Comparison of ENCODE assay signal across 10 cellular contexts in the genomic region with DNA sequence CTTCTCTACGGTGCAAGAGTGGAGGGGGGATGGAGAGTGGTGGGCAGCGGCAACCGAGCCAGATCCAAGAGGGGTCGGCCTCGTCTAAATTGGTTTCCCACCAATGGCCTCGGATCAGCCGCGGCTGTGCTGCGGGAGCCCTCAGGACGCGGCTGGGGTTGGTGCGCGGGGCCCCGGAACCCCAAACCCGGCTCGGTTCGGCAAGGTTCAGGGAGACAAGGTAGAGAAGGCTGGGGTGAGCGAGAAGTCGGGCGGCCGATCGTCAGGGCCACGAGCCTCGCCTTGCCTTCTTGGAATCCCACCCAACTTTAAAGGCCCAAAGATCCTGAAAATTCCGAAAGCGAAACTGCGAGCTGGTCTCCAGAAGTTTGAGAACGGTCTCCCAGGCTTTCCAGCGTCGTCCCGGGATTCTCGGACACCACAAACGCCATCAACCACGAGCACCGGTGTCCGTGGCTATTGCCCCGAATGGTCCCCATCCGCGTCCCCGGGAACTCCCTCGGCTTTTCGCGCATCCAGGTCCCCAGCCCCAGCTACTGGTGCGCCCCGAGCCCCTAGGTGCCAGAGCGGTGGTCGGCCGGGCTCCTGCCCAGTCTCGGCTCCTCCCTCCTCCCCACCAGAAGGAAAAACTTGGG. TPM values are rescaled to one million over a fixed set of nuclear protein-coding genes. Genes with fewer than 3 reads are reported as not detected.
DNase-seq lines count a peak whose midpoint lies in the region; ATAC-seq, FAIRE-seq and TF ChIP-seq lines count a peak whose summit lies in the region.
"Had no signal": no experiment of that assay in that cellular context is flagged by ENCODE, and none has a peak within 500 bp of the region (broad histone marks: within the 10 kb centered on the region; RNA-seq: fewer than 3 reads in every experiment).

No MANE protein-coding gene starts in this region.

- WGBS in liver, result 17% methylated on average over 49 of the region's 49 CpGs
- 80% methylated on average over 39 of the region's 49 CpGs for WGBS in HepG2 (ENCODE audit: low lambda C conversion rate)
- WGBS in ectodermal cell, 2 experiments, result 2% methylated on average over 49 of the region's 49 CpGs

- peaks cover 0 to 8% (median 0%) of the 10 kb centered on the region in 3 donors for H3K36me3 Mint-ChIP-seq in naive thymus-derived CD8-positive, alpha-beta T cell

- CTCF ChIA-PET in HepG2 (lab: Yijun Ruan, JAX; ENCODE audit: low intra/inter-chr PET ratio, low total read pairs), result no interaction called here

- no peak overlapping the region for H3K9ac ChIP-seq in liver (ENCODE audit: low read depth in 1 of 2, low read length in 2 of 2)
- no peak overlapping the region for H3K9ac ChIP-seq in HepG2 (ENCODE audit: insufficient read depth, low read depth, low read length)

- BruUV-seq in HepG2 (replicated peaks; lab: Mats Ljungman, UMichigan), result no TSS peak

- H3K9me3 ChIP-seq in liver (ENCODE audit: control insufficient read depth in 4 of 4, low read length in 3 of 4) (no peaks in the 10 kb centered on the region), HepG2 (ENCODE audit: low read length) (no peaks in the 10 kb centered on the region), ectodermal cell (ENCODE audit: control insufficient read depth, low read length) (no peaks in the 10 kb centered on the region)

- TF ChIP-seq CTCF in liver (IDR thresholded peaks at IDR 0.05; ENCODE audit: low read depth, low read length, missing input control) (no peak), HepG2 (CRISPR knock-in tag; IDR thresholded peaks at IDR 0.05) (no peak)

- peak overlapping the region; percentile 85 to 99 (median 94) for H3K4me3 Mint-ChIP-seq in naive thymus-derived CD8-positive, alpha-beta T cell

- TF ChIP-seq POLR2A in HepG2 (IDR thresholded peaks at IDR 0.05; ENCODE audit: insufficient read depth in 1 of 2, low read depth in 2 of 2, low read length in 2 of 2), result no peak

- POLR2A ChIA-PET in HepG2 (lab: Yijun Ruan, JAX), result no interaction called here
- POLR2A ChIA-PET in naive thymus-derived CD8-positive, alpha-beta T cell (lab: Charles Lee), result interaction anchor here (0.7 to 1.8 kb wide), 3 partner anchors 25 to 286 kb away, joined by 3 to 6 read pairs (median 4); no protein-coding TSS in a partner anchor

- no peak for FAIRE-seq in HepG2 (lab: Jason Lieb, UNC)

- no peaks in the 10 kb centered on the region for H3K36me3 ChIP-seq in liver (ENCODE audit: control insufficient read depth in 4 of 4, insufficient read depth in 3 of 4, low read depth in 1 of 4, low read length in 3 of 4)
- H3K36me3 ChIP-seq in HepG2 (replicated peaks in 1 of 2; ENCODE audit: control insufficient read depth in 1 of 2, insufficient read depth in 2 of 2, low read length in 2 of 2), result no peaks in the 10 kb centered on the region
- H3K36me3 ChIP-seq in ectodermal cell (ENCODE audit: control insufficient read depth, insufficient read depth, low read length), result no peaks in the 10 kb centered on the region

- peaks cover 0 to 2% (median under 1%) of the 10 kb centered on the region in 4 donors for H3K27me3 ChIP-seq in liver (ENCODE audit: control insufficient read depth in 4 of 4, insufficient read depth in 4 of 4, low read length in 3 of 4)
- peaks cover 3 to 27% of the 10 kb centered on the region in 2 experiments; a peak in 4 of 5 replicates for H3K27me3 ChIP-seq in HepG2 (ENCODE audit: control insufficient read depth in 1 of 2, insufficient read depth in 2 of 2, low read length in 2 of 2)
- H3K27me3 ChIP-seq in ectodermal cell (ENCODE audit: control insufficient read depth, insufficient read depth, low read length, poor library complexity, severe bottlenecking), result peaks cover 60% of the 10 kb centered on the region

- no peak overlapping the region for H2AFZ ChIP-seq in HepG2 (ENCODE audit: low read length)

- H3K9me3 Mint-ChIP-seq in naive thymus-derived CD8-positive, alpha-beta T cell, result no peaks in the 10 kb centered on the region

- H3K4me2 ChIP-seq in HepG2 (ENCODE audit: low read depth, low read length), result no peak overlapping the region

- TF ChIP-seq EP300 in HepG2 (IDR thresholded peaks at IDR 0.05; ENCODE audit: low read depth in 2 of 2, low read length in 2 of 2), result no peak
- no peak for TF ChIP-seq EP300 in HepG2 (CRISPR knock-in tag; IDR thresholded peaks at IDR 0.05; ENCODE audit: borderline replicate concordance)

- H3K27ac ChIP-seq in liver (ENCODE audit: low read depth in 1 of 2, low read length in 2 of 2) (peak overlapping the region; percentile 47 to 55), HepG2 (ENCODE audit: extremely low read length, insufficient read depth, low read length) (no peak overlapping the region), ectodermal cell (ENCODE audit: insufficient read depth, low read depth, low read length, poor library complexity, severe bottlenecking) (no peak overlapping the region)
- H3K27ac ChIP-seq: SK-N-MC had no signal

- no peak for ATAC-seq in HepG2
- no peak for ATAC-seq in naive thymus-derived CD8-positive, alpha-beta T cell
- ATAC-seq in HG03175 (IDR thresholded peaks at IDR 0.05; ENCODE audit: unreplicated experiment), result no peak
- no peak for ATAC-seq in HG03354 (IDR thresholded peaks at IDR 0.05; ENCODE audit: poor library complexity, severe bottlenecking, unreplicated experiment)
- no peak for ATAC-seq in GM18870 (IDR thresholded peaks at IDR 0.05; ENCODE audit: unreplicated experiment)

- peak overlapping the region; percentile 58 to 93 (median 84) for H3K27ac Mint-ChIP-seq in naive thymus-derived CD8-positive, alpha-beta T cell

- DNase-seq in HepG2 (ENCODE audit: low spot score) (no peak), superior temporal gyrus (ENCODE audit: extremely low spot score) (no peak)
- DNase-seq in naive thymus-derived CD8-positive, alpha-beta T cell, result no peak
- DNase-seq: DMS 273 treated with DMSO at 0.1 percent for 48 hours had no signal

- no peaks in the 10 kb centered on the region for H3K79me2 ChIP-seq in HepG2 (ENCODE audit: insufficient read depth, low read length)

- H3K27me3 Mint-ChIP-seq in naive thymus-derived CD8-positive, alpha-beta T cell, result peaks cover 0 to 4% (median 0%) of the 10 kb centered on the region in 5 donors

- H3K4me1 Mint-ChIP-seq in naive thymus-derived CD8-positive, alpha-beta T cell, result peaks cover 25 to 75% (median 58%) of the 10 kb centered on the region in 4 donors

- in situ Hi-C loops in HepG2 (cut with HindIII; ENCODE audit: extremely low pct_ligation_motif_present, low pct_unique_long_range_greater_than_20kb), result no loop called here

- intact Hi-C loops in HepG2 (cut with micrococcal nuclease; ENCODE audit: unreplicated experiment), result no loop called here

- peaks cover 11 to 49% (median 32%) of the 10 kb centered on the region in 4 donors for H3K4me1 ChIP-seq in liver (ENCODE audit: control insufficient read depth in 4 of 4, insufficient read depth in 4 of 4, low read length in 3 of 4)
- H3K4me1 ChIP-seq in HepG2 (ENCODE audit: insufficient read depth, low read length), result no peaks in the 10 kb centered on the region
- H3K4me1 ChIP-seq in ectodermal cell (ENCODE audit: control insufficient read depth, insufficient read depth, low read length), result peaks cover 7% of the 10 kb centered on the region

- no peaks in the 10 kb centered on the region for H4K20me1 ChIP-seq in HepG2 (ENCODE audit: insufficient read depth, low read length)

- H3K4me3 ChIP-seq in liver (ENCODE audit: low read depth in 1 of 3, low read length in 3 of 3) (peak overlapping the region; percentile 70 to 76 (median 74)), HepG2 (replicated peaks in 1 of 3; ENCODE audit: insufficient read depth in 1 of 3, low read depth in 2 of 3, low read length in 3 of 3) (no peak overlapping the region), ectodermal cell (ENCODE audit: insufficient read depth, low read depth, low read length) (peak overlapping the region; percentile 65)

- no peak for TF ChIP-seq RAD21 in liver (IDR thresholded peaks at IDR 0.05)
- TF ChIP-seq RAD21 in HepG2 (CRISPR knock-in tag; IDR thresholded peaks at IDR 0.05), result no peak

TF ChIP-seq in liver, 16 proteins besides CTCF, POLR2A, EP300 and RAD21 (continues in another document):
- TF ChIP-seq EGR1 (IDR thresholded peaks at IDR 0.05; ENCODE audit: low read depth in 2 of 2) (no peak), SP1 (IDR thresholded peaks at IDR 0.05) (no peak), RXRA (IDR thresholded peaks at IDR 0.05) (no peak), HNF4A (conservative IDR thresholded peaks at IDR 0.05) (no peak)

TF ChIP-seq in HepG2, 621 proteins besides CTCF, POLR2A, EP300 and RAD21 (continues in another document):
- TF ChIP-seq SOX13 (IDR thresholded peaks at IDR 0.05), result no peak
- no peak for TF ChIP-seq SOX13 (CRISPR knock-in tag; conservative IDR thresholded peaks at IDR 0.05 in 1 of 2, IDR thresholded peaks at IDR 0.05 in 1 of 2)
- no peak for TF ChIP-seq NR2F1 (CRISPR knock-in tag; IDR thresholded peaks at IDR 0.05)

RNA-seq across cellular contexts. Expression of gene SFMBT2, which starts 3.3 kb away (rescaled TPM):
- total RNA-seq in liver, result 1 to 10 TPM; 2.3 to 2.8 TPM
- under 1 TPM; 0.46 to 0.76 TPM for polyA plus RNA-seq in liver
- 0.02 and 0.04 TPM in 2 replicates for total RNA-seq in HepG2 (2016; rRNA removed; fragmentation: Illumina TruSeq; extraction: Trizol)
- not detected in 2 replicates for total RNA-seq in HepG2 (2016; cell fraction: cytosol; rRNA removed; fragmentation: Illumina TruSeq; extraction: Trizol; ENCODE audit: low read depth)
- total RNA-seq in HepG2 (2016; cell fraction: insoluble cytoplasmic fraction; rRNA removed; fragmentation: Illumina TruSeq; extraction: Trizol), result 0.02 TPM in 1 of 2 replicates, not detected in the other
- total RNA-seq in HepG2 (2016; cell fraction: membrane; rRNA removed; fragmentation: Illumina TruSeq; extraction: Trizol), result not detected in 2 replicates
- 0.03 TPM in 1 of 2 replicates, not detected in the other for total RNA-seq in HepG2 (2016; cell fraction: nucleus; rRNA removed; fragmentation: Illumina TruSeq; extraction: Trizol)
- polyA plus RNA-seq in HepG2 (2011; rRNA removed), result 0.01 TPM in 2 replicates
- 0.01 TPM in 2 replicates for polyA plus RNA-seq in HepG2 (2011; cell fraction: cytosol; rRNA removed)
- 0.02 and 0.06 TPM in 2 replicates for polyA plus RNA-seq in HepG2 (2011; cell fraction: nucleus; rRNA removed)
- polyA plus RNA-seq in HepG2 (2012), result not detected in 2 replicates
- not detected in 2 replicates for polyA plus RNA-seq in HepG2 (2016; cell fraction: cytosol; fragmentation: Illumina TruSeq; extraction: Trizol; ENCODE audit: low read depth)
- polyA plus RNA-seq in HepG2 (2016; cell fraction: insoluble cytoplasmic fraction; fragmentation: Illumina TruSeq; extraction: Trizol; ENCODE audit: low read depth), result not detected in 2 replicates
- not detected in 2 replicates for polyA plus RNA-seq in HepG2 (2016; cell fraction: membrane; fragmentation: Illumina TruSeq; extraction: Trizol; ENCODE audit: low read depth)
- not detected in 2 replicates for polyA plus RNA-seq in HepG2 (2016; cell fraction: nucleus; fragmentation: Illumina TruSeq; extraction: Trizol; ENCODE audit: insufficient read depth, low read depth)
- 0.14 and 27.7 TPM in 2 replicates for polyA minus RNA-seq in HepG2 (2011; rRNA and poly(A)+ RNA removed; ENCODE audit: low replicate concordance)
- polyA minus RNA-seq in HepG2 (2011; cell fraction: cytosol; rRNA and poly(A)+ RNA removed), result 0.09 and 0.69 TPM in 2 replicates
- 0.12 and 0.13 TPM in 2 replicates for polyA minus RNA-seq in HepG2 (2011; cell fraction: nucleus; rRNA and poly(A)+ RNA removed)
- 3.6 TPM for polyA plus RNA-seq in ectodermal cell (2013, experiment 1 of 4)
- 4.0 TPM for polyA plus RNA-seq in ectodermal cell (2013, experiment 2 of 4)
- 3.7 TPM for polyA plus RNA-seq in ectodermal cell (2013, experiment 3 of 4)
- polyA plus RNA-seq in ectodermal cell (2013, experiment 4 of 4), result 3.6 TPM
- 10 to 100 TPM; 30.1 to 31.8 TPM for total RNA-seq in naive thymus-derived CD8-positive, alpha-beta T cell
- 1 to 10 TPM; 2.2 to 6.7 (median 4.8) TPM for polyA plus RNA-seq in naive thymus-derived CD8-positive, alpha-beta T cell

Comparison
In these comparisons a context has a peak if more than half of its experiments do, and no peak if none do; other contexts are left out.
1. H3K27ac ChIP-seq: peak in liver (2 of 2); none in HepG2 (single experiment) and ectodermal cell (single experiment).
2. H3K4me3 ChIP-seq: peak in liver (3 of 3) and ectodermal cell (single experiment); none in HepG2 (0 of 3).
3. RNA of gene SFMBT2, which starts 3.3 kb away (total RNA-seq): 30.1 to 31.8 TPM in naive thymus-derived CD8-positive, alpha-beta T cell; 2.3 to 2.8 TPM in liver and 0.02 to 0.04 TPM in HepG2; every median in the first group is over 4 times any median in the second.